1 cellular context compared by ENCODE assay signal in the genomic region with DNA sequence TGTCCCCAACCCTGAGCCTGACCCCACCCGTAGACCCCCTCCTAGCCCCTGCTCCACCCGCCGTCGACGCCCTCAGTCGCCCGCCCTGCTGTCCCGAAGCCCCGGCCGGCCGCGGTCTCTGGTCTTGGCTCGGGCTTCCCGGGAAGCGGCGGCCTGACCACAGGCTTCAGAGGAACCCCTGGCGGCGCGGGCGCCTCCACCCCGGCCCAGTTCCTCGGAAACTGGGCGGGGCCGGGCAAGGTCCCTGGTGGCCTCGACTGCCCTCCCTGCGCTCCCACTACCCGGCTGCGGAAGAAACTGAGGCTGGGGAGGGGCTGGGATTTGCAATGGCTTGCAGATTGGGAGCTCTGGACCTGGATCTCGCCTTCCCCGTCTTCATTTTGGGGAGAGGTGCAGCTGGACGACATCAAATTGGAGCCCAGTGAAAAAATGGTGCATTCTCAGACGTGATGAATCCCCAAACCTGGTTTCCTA.
TF ChIP-seq lines count a peak whose summit lies in the region.

No MANE protein-coding gene starts in this region.

TF ChIP-seq in K562, 482 proteins besides CTCF, POLR2A, EP300 and RAD21 (continued from another document):
- peak in 1 of 2 experiments; percentile 67; a peak in 2 of 4 replicates for TF ChIP-seq HDAC1 (IDR thresholded peaks at IDR 0.05)
- 0 out of 2 replicates have a peak, but pooled peaks have one; percentile 17 for TF ChIP-seq HDAC2 (IDR thresholded peaks at IDR 0.05)
- no peak for TF ChIP-seq HMG20A (CRISPR knock-in tag; conservative IDR thresholded peaks at IDR 0.05)
- TF ChIP-seq, protein P1, sequence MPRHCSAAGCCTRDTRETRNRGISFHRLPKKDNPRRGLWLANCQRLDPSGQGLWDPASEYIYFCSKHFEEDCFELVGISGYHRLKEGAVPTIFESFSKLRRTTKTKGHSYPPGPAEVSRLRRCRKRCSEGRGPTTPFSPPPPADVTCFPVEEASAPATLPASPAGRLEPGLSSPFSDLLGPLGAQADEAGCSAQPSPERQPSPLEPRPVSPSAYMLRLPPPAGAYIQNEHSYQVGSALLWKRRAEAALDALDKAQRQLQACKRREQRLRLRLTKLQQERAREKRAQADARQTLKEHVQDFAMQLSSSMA (CRISPR knock-in tag; IDR thresholded peaks at IDR 0.05): no peak
- TF ChIP-seq RFX7 (CRISPR knock-in tag; IDR thresholded peaks at IDR 0.05): no peak
- TF ChIP-seq SIN3A (IDR thresholded peaks at IDR 0.05; ENCODE audit: borderline replicate concordance in 2 of 2, control insufficient read depth in 1 of 2, low read depth in 2 of 2, low read length in 2 of 2): no peak
